12 cellular contexts compared by ENCODE assay signal in genomic region chr1:59368007-59368670, GRCh38.
DNase-seq lines count a peak whose midpoint lies in the region; ATAC-seq and TF ChIP-seq lines count a peak whose summit lies in the region.
"Had no signal": no experiment of that assay in that cellular context is flagged by ENCODE, and none has a peak within 500 bp of the region (broad histone marks: within the 10 kb centered on the region; RNA-seq: fewer than 3 reads in every experiment).

No MANE protein-coding gene starts in this region.

- H3K36me3 ChIP-seq in brain microvascular endothelial cell (replicated peaks) (no peaks in the 10 kb centered on the region), spleen (no peaks in the 10 kb centered on the region)

- H3K27ac Mint-ChIP-seq in memory B cell: peak overlapping the region; percentile 28
- H3K27ac Mint-ChIP-seq: activated naive CD8-positive, alpha-beta T cell had no signal

- H3K9me3 Mint-ChIP-seq in memory B cell: peaks cover 1% of the 10 kb centered on the region

- peaks cover 0 to 11% (median 3%) of the 10 kb centered on the region in 6 donors for H3K4me1 ChIP-seq in spleen

- in situ Hi-C loops in brain microvascular endothelial cell (cut with HindIII; ENCODE audit: low pct_ligation_motif_present, low sequenced_read_pairs): no loop called here

- no peak for DNase-seq in HL-60 (ENCODE audit: low read depth in 1 of 2, low spot score in 1 of 2)
- no peak for DNase-seq in brain microvascular endothelial cell
- no peak for DNase-seq in memory B cell (ENCODE audit: low spot score in 2 of 2)
- no peak for DNase-seq in spleen
- no peak for DNase-seq in activated CD4-positive, alpha-beta T cell treated with anti-CD3 and anti-CD28 coated beads, Interleukin-2, amount 50 U/mL, for 48 hours
- no peak for DNase-seq in GM10266 (ENCODE audit: extremely low spot score)
- DNase-seq in DMS79 treated with DMSO at 0.1 percent for 48 hours (lab: John Stamatoyannopoulos, UW): no peak
- DNase-seq: dermis blood vessel endothelial cell, substantia nigra had no signal

- no peaks in the 10 kb centered on the region for H3K27me3 ChIP-seq in HL-60 (ENCODE audit: insufficient read depth, poor library complexity, severe bottlenecking)
- no peaks in the 10 kb centered on the region for H3K27me3 ChIP-seq in brain microvascular endothelial cell (replicated peaks)
- H3K27me3 ChIP-seq in spleen (replicated peaks in 1 of 7): no peaks in the 10 kb centered on the region

- TF ChIP-seq CTCF in HL-60 (IDR thresholded peaks at IDR 0.05; ENCODE audit: insufficient read depth, low read length) (no peak), brain microvascular endothelial cell (IDR thresholded peaks at IDR 0.05; ENCODE audit: low read depth, low read length, missing control alignments) (no peak), spleen (IDR thresholded peaks at IDR 0.05 in 8 of 11, conservative IDR thresholded peaks at IDR 0.05 in 3 of 11) (no peak), GM10266 (IDR thresholded peaks at IDR 0.05; ENCODE audit: control insufficient read depth, insufficient read depth, low read depth, missing control alignments) (no peak)

- H3K4me3 ChIP-seq in HL-60 (replicated peaks; ENCODE audit: insufficient read depth, low read length) (no peak overlapping the region), brain microvascular endothelial cell (ENCODE audit: low read depth, low read length) (no peak overlapping the region), spleen (no peak overlapping the region)
- H3K4me3 ChIP-seq: SK-N-MC had no signal

- H3K4me3 Mint-ChIP-seq in memory B cell: no peak overlapping the region
- H3K4me3 Mint-ChIP-seq: activated naive CD8-positive, alpha-beta T cell had no signal

- no peaks in the 10 kb centered on the region for H3K27me3 Mint-ChIP-seq in memory B cell
- H3K27me3 Mint-ChIP-seq: activated naive CD8-positive, alpha-beta T cell had no signal

- ATAC-seq in memory B cell (ENCODE audit: low read depth): no peak
- ATAC-seq in GM19397 (IDR thresholded peaks at IDR 0.05; ENCODE audit: unreplicated experiment): no peak

- peak overlapping the region; percentile 61 for H3K27ac ChIP-seq in HL-60 (replicated peaks)
- H3K27ac ChIP-seq in brain microvascular endothelial cell: peak overlapping the region; percentile 36
- peak overlapping the region in 7 of 8 donors; percentile 15 to 75 (median 49) for H3K27ac ChIP-seq in spleen
- H3K27ac ChIP-seq: SK-N-MC had no signal

- no peak for TF ChIP-seq POLR2A in spleen (IDR thresholded peaks at IDR 0.05)

- H3K36me3 Mint-ChIP-seq in memory B cell: peaks cover 26% of the 10 kb centered on the region

- intact Hi-C loops in spleen (cut with DNase I; ENCODE audit: low total_unique reads): no loop called here

- WGBS in spleen, 5 donors: 77 to 89% (median 83%) methylated on average over 5 of the region's 5 CpGs

- no peaks in the 10 kb centered on the region for H3K4me1 Mint-ChIP-seq in memory B cell

- no peaks in the 10 kb centered on the region for H3K9me3 ChIP-seq in spleen
